In the genomic region with DNA sequence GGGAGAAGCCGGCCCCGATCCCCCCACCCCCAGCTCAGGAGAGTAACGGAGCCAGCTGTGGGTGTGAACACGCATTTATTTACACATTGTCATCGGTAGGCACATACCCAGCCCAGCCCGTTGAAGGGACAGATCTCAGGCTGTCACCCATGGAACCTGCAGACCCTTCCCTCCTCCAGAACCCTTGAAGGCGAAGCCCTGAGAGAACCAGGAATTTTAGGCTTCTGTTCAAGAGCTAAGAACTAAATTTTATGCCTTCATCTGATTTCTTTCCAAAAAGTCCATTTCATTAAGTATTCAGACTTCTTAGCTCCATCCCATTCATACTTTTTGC, we compare ENCODE assay signal across 8 cellular contexts. TPM values are rescaled to one million over a fixed set of nuclear protein-coding genes. Genes with fewer than 3 reads are reported as not detected.
DNase-seq lines count a peak whose midpoint lies in the region; ATAC-seq and TF ChIP-seq lines count a peak whose summit lies in the region.

No MANE protein-coding gene starts in this region.

- peak overlapping the region; percentile 85 for H3K27ac Mint-ChIP-seq in activated naive CD4-positive, alpha-beta T cell treated with anti-CD3 and anti-CD28 coated beads for 36 hours

- CTCF ChIA-PET in activated naive CD4-positive, alpha-beta T cell treated with anti-CD3 and anti-CD28 coated beads for 36 hours (lab: Charles Lee), result interaction anchor here (0.5 to 5.9 kb wide), 6 partner anchors 9 to 465 kb away, joined by 3 to 32 read pairs (median 4); a partner anchor contains a TSS

- H3K27me3 ChIP-seq in WERI-Rb-1 (ENCODE audit: insufficient read depth, low read depth, severe bottlenecking) (no peaks in the 10 kb centered on the region), testis (no peaks in the 10 kb centered on the region)

- no peak for TF ChIP-seq CTCF in WERI-Rb-1 (IDR thresholded peaks at IDR 0.05; ENCODE audit: low read depth, low read length)
- TF ChIP-seq CTCF in testis (IDR thresholded peaks at IDR 0.05), result no peak

- H3K4me1 Mint-ChIP-seq in activated naive CD4-positive, alpha-beta T cell treated with anti-CD3 and anti-CD28 coated beads for 36 hours (ENCODE audit: low read depth), result peaks cover 42% of the 10 kb centered on the region

- intact Hi-C loops in activated naive CD4-positive, alpha-beta T cell treated with anti-CD3 and anti-CD28 coated beads for 36 hours (cut with micrococcal nuclease), result loop anchor here (1.0 to 5.0 kb wide), 9 partner anchors 9 to 272 kb away; a partner anchor contains a TSS
- intact Hi-C loops in testis (cut with DNase I; ENCODE audit: low total_unique reads), result no loop called here

- H3K36me3 ChIP-seq in WERI-Rb-1 (peaks cover 20% of the 10 kb centered on the region), testis (ENCODE audit: low read depth, missing control alignments) (no peaks in the 10 kb centered on the region)

- no peak for TF ChIP-seq POLR2A in testis (IDR thresholded peaks at IDR 0.05)

- WGBS in testis, 2 donors, result 3 to 7% methylated on average over 5 to 6 of the region's 7 CpGs

- peaks cover 9% of the 10 kb centered on the region for H3K36me3 Mint-ChIP-seq in activated naive CD4-positive, alpha-beta T cell treated with anti-CD3 and anti-CD28 coated beads for 36 hours (ENCODE audit: low read depth)

- H3K9me3 ChIP-seq in WERI-Rb-1 (ENCODE audit: severe bottlenecking) (no peaks in the 10 kb centered on the region), testis (no peaks in the 10 kb centered on the region)

- H3K4me3 Mint-ChIP-seq in activated naive CD4-positive, alpha-beta T cell treated with anti-CD3 and anti-CD28 coated beads for 36 hours, result peak overlapping the region; percentile 93

- peaks cover 3% of the 10 kb centered on the region for H3K27me3 Mint-ChIP-seq in activated naive CD4-positive, alpha-beta T cell treated with anti-CD3 and anti-CD28 coated beads for 36 hours (ENCODE audit: low read depth)

- peak overlapping the region; percentile 60 for H3K27ac ChIP-seq in WERI-Rb-1
- H3K27ac ChIP-seq in testis, result peak overlapping the region; percentile 31 to 65

- H3K4me1 ChIP-seq in testis, result peaks cover 32% of the 10 kb centered on the region

- no peak for DNase-seq in activated naive CD4-positive, alpha-beta T cell treated with anti-CD3 and anti-CD28 coated beads for 36 hours
- no peak for DNase-seq in activated naive CD4-positive, alpha-beta T cell treated with anti-CD3 and anti-CD28 coated beads, Interleukin-2, amount 50 U/mL, for 16 hours
- DNase-seq in WERI-Rb-1, result no peak
- no peak for DNase-seq in testis
- no peak for DNase-seq in activated effector memory CD4-positive, alpha-beta T cell treated with anti-CD3 and anti-CD28 coated beads, Interleukin-2, amount 50 U/mL, for 16 hours
- no peak for DNase-seq in anterior cingulate cortex (lab: John Stamatoyannopoulos, UW)

- ATAC-seq in HG02763 (IDR thresholded peaks at IDR 0.05; ENCODE audit: unreplicated experiment), result no peak

- H3K4me3 ChIP-seq in WERI-Rb-1 (ENCODE audit: low read depth, low read length) (peak overlapping the region; percentile 81), iPS-11a (ENCODE audit: low read depth, low read length) (peak overlapping the region; percentile 17), testis (peak overlapping the region; percentile 84 to 85)

- H3K9me3 Mint-ChIP-seq in activated naive CD4-positive, alpha-beta T cell treated with anti-CD3 and anti-CD28 coated beads for 36 hours, result no peaks in the 10 kb centered on the region

RNA-seq across cellular contexts. Expression of a gene that starts 0.4 kb away (rescaled TPM):
- 10 to 100 TPM; 24.0 to 25.3 TPM for total RNA-seq in activated naive CD4-positive, alpha-beta T cell treated with anti-CD3 and anti-CD28 coated beads for 36 hours
- total RNA-seq in testis, result 10 to 100 TPM; 55.5 to 59.4 TPM
- polyA plus RNA-seq in testis (ENCODE audit: insufficient read depth, low read depth, low replicate concordance), result 67.5 TPM

RNA-seq across cellular contexts. Expression of a gene that starts 2.1 kb away (rescaled TPM):
- total RNA-seq in activated naive CD4-positive, alpha-beta T cell treated with anti-CD3 and anti-CD28 coated beads for 36 hours, result 1 to 10 TPM; 5.4 to 5.8 TPM
- total RNA-seq in testis, result 10 to 100 TPM; 28.2 to 45.1 TPM
- polyA plus RNA-seq in testis (ENCODE audit: insufficient read depth, low read depth, low replicate concordance), result 23.2 TPM

RNA-seq across cellular contexts. Expression of a gene that starts 9.0 kb away (rescaled TPM):
- total RNA-seq in activated naive CD4-positive, alpha-beta T cell treated with anti-CD3 and anti-CD28 coated beads for 36 hours, result 1 to 10 TPM; 2.0 to 2.6 TPM
- 1 to 10 TPM; 8.2 to 8.5 TPM for total RNA-seq in testis
- 4.7 TPM for polyA plus RNA-seq in testis (ENCODE audit: insufficient read depth, low read depth, low replicate concordance)

RNA-seq across cellular contexts. Expression of a gene that starts 26.3 kb away (rescaled TPM):
- total RNA-seq in activated naive CD4-positive, alpha-beta T cell treated with anti-CD3 and anti-CD28 coated beads for 36 hours, result 1 to 10 TPM; 6.6 to 7.4 TPM
- 1 to 10 TPM; 1.6 to 3.1 TPM for total RNA-seq in testis
- polyA plus RNA-seq in testis (ENCODE audit: insufficient read depth, low read depth, low replicate concordance), result 1.2 TPM

RNA-seq across cellular contexts. Expression of a gene that starts 28.4 kb away (rescaled TPM):
- total RNA-seq in activated naive CD4-positive, alpha-beta T cell treated with anti-CD3 and anti-CD28 coated beads for 36 hours, result under 1 TPM; 0.15 to 0.26 TPM
- total RNA-seq in testis, result 1 to 10 TPM; 3.9 to 6.4 TPM
- 35.5 TPM for polyA plus RNA-seq in testis (ENCODE audit: insufficient read depth, low read depth, low replicate concordance)

Comparison
In these comparisons a context has a peak if more than half of its experiments do, and no peak if none do; other contexts are left out.
1. H3K4me3 ChIP-seq: peak in every context shown above with its lines; median percentile 84 in testis; 81 in WERI-Rb-1; 17 in iPS-11a.
2. RNA of a gene that starts 2.1 kb away (total RNA-seq): 28.2 to 45.1 TPM in testis; 5.4 to 5.8 TPM in activated naive CD4-positive, alpha-beta T cell treated with anti-CD3 and anti-CD28 coated beads for 36 hours; every median in the first group is over 4 times any median in the second.